Comparison of ENCODE assay signal across 16 cellular contexts in genomic region chr5:149319174-149319573, GRCh38. TPM values are rescaled to one million over a fixed set of nuclear protein-coding genes. Genes with fewer than 3 reads are reported as not detected.
A peak's percentile ranks its signal among the peaks of the same experiment; 100 is the strongest.
DNase-seq lines count a peak whose midpoint lies in the region; ATAC-seq and TF ChIP-seq lines count a peak whose summit lies in the region.
"Had no signal": no experiment of that assay in that cellular context is flagged by ENCODE, and none has a peak within 500 bp of the region (broad histone marks: within the 10 kb centered on the region; RNA-seq: fewer than 3 reads in every experiment).

No MANE protein-coding gene starts in this region.

- H3K36me3 ChIP-seq in HEK293 (ENCODE audit: control insufficient read depth in 2 of 2, insufficient read depth in 1 of 2, low read length in 2 of 2), result peaks cover 0 to 5% of the 10 kb centered on the region in 2 experiments; a peak in 1 of 3 replicates
- H3K36me3 ChIP-seq in mesenchymal stem cell (ENCODE audit: control insufficient read depth in 1 of 2, insufficient read depth in 2 of 2, low read depth in 1 of 2, low read length in 2 of 2), result peaks cover 6 to 16% of the 10 kb centered on the region in 2 experiments
- H3K36me3 ChIP-seq in psoas muscle (ENCODE audit: insufficient read depth in 1 of 2, low read depth in 1 of 2), result peaks cover 0 to 63% of the 10 kb centered on the region in 2 donors

- no peak overlapping the region for H4K8ac ChIP-seq in mesenchymal stem cell (ENCODE audit: low read length)

- no peak overlapping the region for H4K91ac ChIP-seq in mesenchymal stem cell (ENCODE audit: low read length)

- no peaks in the 10 kb centered on the region for H3K4me1 Mint-ChIP-seq in stimulated activated naive CD8-positive, alpha-beta T cell treated with anti-CD3 and anti-CD28 coated beads, Interleukin-15, amount 100 ng/mL, for 72 hours
- H3K4me1 Mint-ChIP-seq: IgD-negative memory B cell had no signal

- H3K9ac ChIP-seq in mesenchymal stem cell (ENCODE audit: low read length), result no peak overlapping the region

- H3K27me3 ChIP-seq in mesenchymal stem cell (ENCODE audit: control insufficient read depth in 1 of 2, insufficient read depth in 1 of 2, low read length in 2 of 2) (no peaks in the 10 kb centered on the region), psoas muscle (ENCODE audit: insufficient read depth in 3 of 3, low read length in 2 of 3) (no peaks in the 10 kb centered on the region)
- H3K27me3 ChIP-seq: BLaER1 had no signal

- H3K4me3 ChIP-seq in HEK293 (ENCODE audit: low read depth, low read length), result no peak overlapping the region
- H3K4me3 ChIP-seq in mesenchymal stem cell (ENCODE audit: insufficient read depth in 1 of 2, low read depth in 1 of 2, low read length in 2 of 2), result no peak overlapping the region
- H3K4me3 ChIP-seq in psoas muscle, result no peak overlapping the region
- H3K4me3 ChIP-seq: BLaER1, GM12878, GM23338 had no signal

- no peaks in the 10 kb centered on the region for H3K27me3 Mint-ChIP-seq in stimulated activated naive CD8-positive, alpha-beta T cell treated with anti-CD3 and anti-CD28 coated beads, Interleukin-15, amount 100 ng/mL, for 72 hours
- H3K27me3 Mint-ChIP-seq: IgD-negative memory B cell had no signal

- no peaks in the 10 kb centered on the region for H3K9me3 ChIP-seq in HEK293 (ENCODE audit: control insufficient read depth, insufficient read depth, low read depth, low read length)
- H3K9me3 ChIP-seq in mesenchymal stem cell (ENCODE audit: control insufficient read depth, low read length), result no peaks in the 10 kb centered on the region
- no peaks in the 10 kb centered on the region for H3K9me3 ChIP-seq in psoas muscle
- H3K9me3 ChIP-seq: BLaER1 had no signal

- no peaks in the 10 kb centered on the region for H3K79me1 ChIP-seq in mesenchymal stem cell (replicated peaks; ENCODE audit: low read length, poor library complexity, severe bottlenecking)

- H2BK12ac ChIP-seq in mesenchymal stem cell (ENCODE audit: low read length in 2 of 2), result peak overlapping the region in 1 of 2 experiments; percentile 97

- no peaks in the 10 kb centered on the region for H3K9me3 Mint-ChIP-seq in stimulated activated naive CD8-positive, alpha-beta T cell treated with anti-CD3 and anti-CD28 coated beads, Interleukin-15, amount 100 ng/mL, for 72 hours
- H3K9me3 Mint-ChIP-seq: GM23338, IgD-negative memory B cell had no signal

- H2BK15ac ChIP-seq in mesenchymal stem cell (ENCODE audit: low read depth, poor library complexity, severe bottlenecking), result peak overlapping the region; percentile 52

- DNase-seq in RWPE1 (ENCODE audit: low spot score) (no peak), mesenchymal stem cell (no peak), psoas muscle (no peak), 8988T (no peak)
- no peak for DNase-seq in stimulated activated naive CD8-positive, alpha-beta T cell treated with anti-CD3 and anti-CD28 coated beads, Interleukin-15, amount 100 ng/mL, for 72 hours
- DNase-seq: AML-193, DMS 273 treated with DMSO at 0.1 percent for 48 hours, DMS79, H7 had no signal

- no peak overlapping the region for H3K27ac ChIP-seq in HEK293 (ENCODE audit: extremely low read depth, low read depth, low read length)
- peak overlapping the region; percentile 85 for H3K27ac ChIP-seq in RWPE1
- no peak overlapping the region for H3K27ac ChIP-seq in mesenchymal stem cell (ENCODE audit: low read length, poor library complexity, severe bottlenecking)
- H3K27ac ChIP-seq in psoas muscle, result peak overlapping the region; percentile 53
- H3K27ac ChIP-seq: BLaER1 had no signal

- no peak overlapping the region for H3K23ac ChIP-seq in mesenchymal stem cell (ENCODE audit: low read length in 2 of 2)

- no peak overlapping the region for H2BK120ac ChIP-seq in mesenchymal stem cell (ENCODE audit: low read depth, low read length)

- CTCF ChIA-PET in HEK293 (lab: Yijun Ruan, JAX), result interaction anchor here (1.1 to 6.0 kb wide), 5 partner anchors 48 to 116 kb away, joined by 4 to 61 read pairs (median 24); no protein-coding TSS in a partner anchor
- CTCF ChIA-PET in RWPE1 (lab: Yijun Ruan, JAX), result interaction anchor here (2.2 to 5.0 kb wide), 2 partner anchors 48 to 53 kb away, joined by 16 to 40 read pairs; no protein-coding TSS in a partner anchor

- ATAC-seq in psoas muscle, result no peak
- ATAC-seq in GM18519 (IDR thresholded peaks at IDR 0.05; ENCODE audit: low FRiP score, unreplicated experiment), result no peak
- no peak for ATAC-seq in stimulated activated naive CD8-positive, alpha-beta T cell treated with anti-CD3 and anti-CD28 coated beads, Interleukin-15, amount 100 ng/mL, for 72 hours
- ATAC-seq: GM12878, GM23338 had no signal

- peak overlapping the region in 1 of 2 experiments; percentile 40 for H3K4ac ChIP-seq in mesenchymal stem cell (ENCODE audit: low read depth in 1 of 2, low read length in 2 of 2)

- no peak overlapping the region for H3K4me3 Mint-ChIP-seq in stimulated activated naive CD8-positive, alpha-beta T cell treated with anti-CD3 and anti-CD28 coated beads, Interleukin-15, amount 100 ng/mL, for 72 hours
- H3K4me3 Mint-ChIP-seq: GM23338, IgD-negative memory B cell had no signal

- peaks cover 8% of the 10 kb centered on the region; the same call in 1 of the 2 replicates for H3K4me1 ChIP-seq in HEK293 (ENCODE audit: control insufficient read depth, insufficient read depth, low read length)
- peaks cover 14% of the 10 kb centered on the region for H3K4me1 ChIP-seq in mesenchymal stem cell (ENCODE audit: control insufficient read depth, insufficient read depth, low read depth, low read length)
- peaks cover 29% of the 10 kb centered on the region for H3K4me1 ChIP-seq in psoas muscle
- H3K4me1 ChIP-seq: BLaER1 had no signal

- no peak overlapping the region for H3K27ac Mint-ChIP-seq in stimulated activated naive CD8-positive, alpha-beta T cell treated with anti-CD3 and anti-CD28 coated beads, Interleukin-15, amount 100 ng/mL, for 72 hours
- H3K27ac Mint-ChIP-seq: GM23338 had no signal

- intact Hi-C loops in psoas muscle (cut with DNase I), result loop anchor here in 1 of 2 donors (5.0 kb wide), 1 partner anchor 113 kb away; no protein-coding TSS in a partner anchor

- peak overlapping the region; percentile 0 for H2AK5ac ChIP-seq in mesenchymal stem cell (ENCODE audit: low read length, severe bottlenecking)

- WGBS in mesenchymal stem cell, result 97% methylated on average over 3 of the region's 3 CpGs
- 95 to 100% (median 97%) methylated on average over 3 of the region's 3 CpGs for WGBS in psoas muscle, 3 donors

- H2BK5ac ChIP-seq in mesenchymal stem cell (ENCODE audit: low read depth, low read length, poor library complexity, severe bottlenecking), result no peak overlapping the region

- no peak overlapping the region for H2AFZ ChIP-seq in mesenchymal stem cell (ENCODE audit: low read depth, low read length)
- H2AFZ ChIP-seq: GM23338 had no signal

- H3K4me2 ChIP-seq in mesenchymal stem cell (ENCODE audit: low read length, poor library complexity, severe bottlenecking), result no peak overlapping the region
- H3K4me2 ChIP-seq: BLaER1, GM23338 had no signal

- no peak overlapping the region for H3K18ac ChIP-seq in mesenchymal stem cell (ENCODE audit: low read depth in 1 of 2, low read length in 2 of 2)

- no peak for TF ChIP-seq CTCF in HEK293 (tag by site-specific recombination; IDR thresholded peaks at IDR 0.05)
- no peak for TF ChIP-seq CTCF in RWPE1 (conservative IDR thresholded peaks at IDR 0.05; ENCODE audit: low read depth)
- no peak for TF ChIP-seq CTCF in psoas muscle (IDR thresholded peaks at IDR 0.05)

- POLR2A ChIA-PET in HEK293 (lab: Yijun Ruan, JAX) (interaction anchor here (2.4 kb wide), 1 partner anchor 26 kb away, joined by 24 read pairs; the partner anchor contains the start of gene GRPEL2), RWPE1 (lab: Yijun Ruan, JAX; ENCODE audit: low non-redundant PET) (no interaction called here)

- no peak overlapping the region for H3K14ac ChIP-seq in mesenchymal stem cell (ENCODE audit: low read length in 2 of 2)

TF ChIP-seq in HEK293, 187 proteins besides CTCF, POLR2A, EP300 and RAD21:
- TF ChIP-seq ZNF529 (tag by site-specific recombination; IDR thresholded peaks at IDR 0.05; ENCODE audit: insufficient replicate concordance) (no peak), SCRT1 (tag by site-specific recombination; IDR thresholded peaks at IDR 0.05; ENCODE audit: borderline replicate concordance) (0 out of 2 replicates have a peak, but pooled peaks have one; percentile 19)

RNA-seq across cellular contexts. Expression of gene GRPEL2, which starts 26.1 kb away (rescaled TPM):
- 9.4 TPM for polyA plus RNA-seq in mesenchymal stem cell (2013, experiment 1 of 2)
- polyA plus RNA-seq in mesenchymal stem cell (2013, experiment 2 of 2), result 9.1 TPM
- 10 to 100 TPM in 2 of 4 donors, 1 to 10 TPM in 2; 8.8 to 11.1 (median 9.5) TPM for total RNA-seq in psoas muscle
- polyA plus RNA-seq in psoas muscle, result 10 to 100 TPM in 2 of 3 donors, 1 to 10 TPM in 1; 4.7 to 11.6 (median 11.0) TPM

RNA-seq across cellular contexts. Expression of gene PCYOX1L, which starts 38.7 kb away (rescaled TPM):
- 13.0 TPM for polyA plus RNA-seq in mesenchymal stem cell (2013, experiment 1 of 2)
- 13.3 TPM for polyA plus RNA-seq in mesenchymal stem cell (2013, experiment 2 of 2)
- total RNA-seq in psoas muscle, result 1 to 10 TPM in 1 of 4 donors, under 1 TPM in 3; 0.65 to 2.7 (median 0.84) TPM
- polyA plus RNA-seq in psoas muscle, result 1 to 10 TPM in 1 of 3 donors, under 1 TPM in 2; 0.28 to 1.1 (median 0.70) TPM

RNA-seq across cellular contexts. Expression of gene AFAP1L1, which starts 47.5 kb away (rescaled TPM):
- 10.1 TPM for polyA plus RNA-seq in mesenchymal stem cell (2013, experiment 1 of 2)
- 9.8 TPM for polyA plus RNA-seq in mesenchymal stem cell (2013, experiment 2 of 2)
- total RNA-seq in psoas muscle, result 10 to 100 TPM; 21.0 to 38.6 (median 26.4) TPM
- polyA plus RNA-seq in psoas muscle, result 10 to 100 TPM; 10.8 to 39.9 (median 15.0) TPM
- total RNA-seq: GM12878 had no signal
- polyA plus RNA-seq: IgD-negative memory B cell had no signal

RNA-seq across cellular contexts. Expression of gene IL17B, which starts 59.9 kb away (rescaled TPM):
- 6.6 TPM for polyA plus RNA-seq in mesenchymal stem cell (2013, experiment 1 of 2)
- polyA plus RNA-seq in mesenchymal stem cell (2013, experiment 2 of 2), result 6.3 TPM
- total RNA-seq in psoas muscle, result under 1 TPM in 1 of 4 donors, not detected in 3; 0.58 TPM
- under 1 TPM in 2 of 3 donors, not detected in 1; 0.08 to 0.42 TPM for polyA plus RNA-seq in psoas muscle
- total RNA-seq: GM12878, GM23338, H7, HT-29 had no signal
- polyA plus RNA-seq: GM12878, GM23338, IgD-negative memory B cell had no signal

Comparison
In these comparisons a context has a peak if more than half of its experiments do, and no peak if none do; other contexts are left out.
1. H3K27ac ChIP-seq: peak in RWPE1 (single experiment) and psoas muscle (single experiment); none in HEK293 (single experiment) and mesenchymal stem cell (single experiment).